ENCODE assay signal across 8 cellular contexts in genomic region chr14:78758333-78758732, GRCh38.
A peak's percentile ranks its signal among the peaks of the same experiment; 100 is the strongest.
DNase-seq lines count a peak whose midpoint lies in the region; ATAC-seq and TF ChIP-seq lines count a peak whose summit lies in the region.

No MANE protein-coding gene starts in this region.

- POLR2A ChIA-PET in HCT116 (lab: Charles Lee), result no interaction called here
- POLR2A ChIA-PET in activated CD4-positive, alpha-beta T cell treated with anti-CD3 and anti-CD28 coated beads, Interleukin-2, amount 10 ng/mL, durations not matched to agents 7 days and 5 days (lab: Charles Lee), result no interaction called here

- intact Hi-C loops in HCT116 (cut with micrococcal nuclease), result no loop called here
- intact Hi-C loops in activated CD4-positive, alpha-beta T cell treated with anti-CD3 and anti-CD28 coated beads, Interleukin-2, amount 10 ng/mL, durations not matched to agents 24 days and 14 days (cut with micrococcal nuclease), result no loop called here

- H3K27ac Mint-ChIP-seq in mesothelial cell of epicardium, result no peak overlapping the region
- no peak overlapping the region for H3K27ac Mint-ChIP-seq in activated CD4-positive, alpha-beta T cell treated with anti-CD3 and anti-CD28 coated beads, Interleukin-2, amount 10 ng/mL, durations not matched to agents 7 days and 5 days
- no peak overlapping the region for H3K27ac Mint-ChIP-seq in activated CD4-positive, alpha-beta T cell treated with anti-CD3 and anti-CD28 coated beads, Interleukin-2, amount 10 ng/mL, durations not matched to agents 24 days and 14 days

- no peak for TF ChIP-seq POLR2A in HCT116 (IDR thresholded peaks at IDR 0.05; ENCODE audit: borderline replicate concordance, extremely low read depth, insufficient read depth, insufficient read length)

- H3K27ac ChIP-seq in HCT116 (ENCODE audit: low read depth, low read length), result no peak overlapping the region

- in situ Hi-C loops in astrocyte of the spinal cord (cut with HindIII; ENCODE audit: low sequenced_read_pairs), result no loop called here

- no peak overlapping the region for H3K9ac ChIP-seq in HCT116 (ENCODE audit: low read length)

- no peak overlapping the region for H3K4me3 ChIP-seq in GM12864 (ENCODE audit: low read depth, low read length)
- no peak overlapping the region for H3K4me3 ChIP-seq in HCT116 (replicated peaks in 1 of 2; ENCODE audit: low read depth in 1 of 2, low read length in 2 of 2)
- H3K4me3 ChIP-seq in astrocyte of the spinal cord (ENCODE audit: low read depth, low read length), result no peak overlapping the region

- H3K9me2 ChIP-seq in HCT116 (ENCODE audit: insufficient read depth), result no peaks in the 10 kb centered on the region

- CTCF ChIA-PET in HCT116 (lab: Charles Lee), result interaction anchor here (0.7 kb wide), 1 partner anchor 15 kb away, joined by 3 read pairs; no protein-coding TSS in a partner anchor
- CTCF ChIA-PET in activated CD4-positive, alpha-beta T cell treated with anti-CD3 and anti-CD28 coated beads, Interleukin-2, amount 10 ng/mL, durations not matched to agents 7 days and 5 days (lab: Charles Lee), result no interaction called here

- no peak overlapping the region for H3K4me3 Mint-ChIP-seq in mesothelial cell of epicardium
- no peak overlapping the region for H3K4me3 Mint-ChIP-seq in activated CD4-positive, alpha-beta T cell treated with anti-CD3 and anti-CD28 coated beads, Interleukin-2, amount 10 ng/mL, durations not matched to agents 7 days and 5 days
- H3K4me3 Mint-ChIP-seq in activated CD4-positive, alpha-beta T cell treated with anti-CD3 and anti-CD28 coated beads, Interleukin-2, amount 10 ng/mL, durations not matched to agents 24 days and 14 days, result no peak overlapping the region

- TF ChIP-seq CTCF in GM12864 (IDR thresholded peaks at IDR 0.05; ENCODE audit: low read depth, low read length, missing control alignments) (peak; percentile 81), HCT116 (IDR thresholded peaks at IDR 0.05 in 2 of 3, conservative IDR thresholded peaks at IDR 0.05 in 1 of 3; ENCODE audit: borderline replicate concordance in 1 of 3, insufficient read depth in 1 of 3, low read depth in 2 of 3, low read length in 2 of 3) (peak in 2 of 3 experiments; percentile 48 to 57; a peak in 4 of 6 replicates), astrocyte of the spinal cord (IDR thresholded peaks at IDR 0.05; ENCODE audit: low read depth, low read length) (peak; percentile 75), mesothelial cell of epicardium (IDR thresholded peaks at IDR 0.05; ENCODE audit: unreplicated experiment) (peak; percentile 70)

- H3K27me3 ChIP-seq in HCT116 (ENCODE audit: insufficient read depth, low read length), result no peaks in the 10 kb centered on the region

- H3K4me1 Mint-ChIP-seq in mesothelial cell of epicardium, result no peaks in the 10 kb centered on the region
- no peaks in the 10 kb centered on the region for H3K4me1 Mint-ChIP-seq in activated CD4-positive, alpha-beta T cell treated with anti-CD3 and anti-CD28 coated beads, Interleukin-2, amount 10 ng/mL, durations not matched to agents 7 days and 5 days
- H3K4me1 Mint-ChIP-seq in activated CD4-positive, alpha-beta T cell treated with anti-CD3 and anti-CD28 coated beads, Interleukin-2, amount 10 ng/mL, durations not matched to agents 24 days and 14 days, result no peaks in the 10 kb centered on the region

- no peaks in the 10 kb centered on the region for H3K36me3 ChIP-seq in HCT116 (ENCODE audit: control insufficient read depth in 1 of 2, insufficient read depth in 2 of 2, low read length in 2 of 2)

- H2AFZ ChIP-seq in HCT116 (ENCODE audit: low read depth, low read length, poor library complexity, severe bottlenecking), result no peak overlapping the region

- TF ChIP-seq RAD21 in HCT116 (IDR thresholded peaks at IDR 0.05; ENCODE audit: low read depth), result no peak

- H3K27me3 Mint-ChIP-seq in mesothelial cell of epicardium (ENCODE audit: low read depth), result peaks cover 2% of the 10 kb centered on the region
- no peaks in the 10 kb centered on the region for H3K27me3 Mint-ChIP-seq in activated CD4-positive, alpha-beta T cell treated with anti-CD3 and anti-CD28 coated beads, Interleukin-2, amount 10 ng/mL, durations not matched to agents 7 days and 5 days
- H3K27me3 Mint-ChIP-seq in activated CD4-positive, alpha-beta T cell treated with anti-CD3 and anti-CD28 coated beads, Interleukin-2, amount 10 ng/mL, durations not matched to agents 24 days and 14 days, result no peaks in the 10 kb centered on the region

- H4K20me1 ChIP-seq in HCT116 (ENCODE audit: insufficient read depth), result no peaks in the 10 kb centered on the region

- no peaks in the 10 kb centered on the region for H3K4me1 ChIP-seq in HCT116 (ENCODE audit: control insufficient read depth in 1 of 2, insufficient read depth in 2 of 2, low read length in 2 of 2)

- DNase-seq in GM12864 (ENCODE audit: low read depth), result peak; percentile 5
- DNase-seq in HCT116 (ENCODE audit: low read depth, low spot score), result peak; percentile 4
- peak; percentile 60 to 61 for DNase-seq in NCI-H1930 (lab: John Stamatoyannopoulos, UW)
- DNase-seq in astrocyte of the spinal cord (ENCODE audit: low read depth, low spot score), result peak; percentile 38
- no peak for DNase-seq in mesothelial cell of epicardium (ENCODE audit: low spot score in 2 of 2, unreplicated experiment in 2 of 2)
- DNase-seq in activated CD4-positive, alpha-beta T cell treated with anti-CD3 and anti-CD28 coated beads, Interleukin-2, amount 10 ng/mL, durations not matched to agents 7 days and 5 days, result no peak
- no peak for DNase-seq in activated CD4-positive, alpha-beta T cell treated with anti-CD3 and anti-CD28 coated beads, Interleukin-2, amount 10 ng/mL, durations not matched to agents 24 days and 14 days
- DNase-seq in mesenteric fat pad (ENCODE audit: low spot score), result no peak

- no peaks in the 10 kb centered on the region for H3K9me3 ChIP-seq in HCT116 (ENCODE audit: control insufficient read depth in 1 of 2, insufficient read depth in 1 of 2, low read depth in 1 of 2, low read length in 2 of 2)

- no peak overlapping the region for H3K4me2 ChIP-seq in HCT116 (ENCODE audit: low read length)

- peak; percentile 34; the same call in 1 of the 2 replicates for ATAC-seq in HCT116

- BruUV-seq in HCT116 (replicated peaks; lab: Mats Ljungman, UMichigan), result no TSS peak

- RAD21 ChIA-PET in HCT116 (lab: Charles Lee; ENCODE audit: low non-redundant PET in 1 of 2, low total read pairs in 2 of 2, uncharacterized antibody in 2 of 2, unreplicated experiment in 2 of 2), result no interaction called here

- H3K79me2 ChIP-seq in HCT116 (ENCODE audit: insufficient read depth, low read length), result no peaks in the 10 kb centered on the region

- no peaks in the 10 kb centered on the region for H3K9me3 Mint-ChIP-seq in mesothelial cell of epicardium
- no peaks in the 10 kb centered on the region for H3K9me3 Mint-ChIP-seq in activated CD4-positive, alpha-beta T cell treated with anti-CD3 and anti-CD28 coated beads, Interleukin-2, amount 10 ng/mL, durations not matched to agents 7 days and 5 days
- no peaks in the 10 kb centered on the region for H3K9me3 Mint-ChIP-seq in activated CD4-positive, alpha-beta T cell treated with anti-CD3 and anti-CD28 coated beads, Interleukin-2, amount 10 ng/mL, durations not matched to agents 24 days and 14 days

- H3K36me3 Mint-ChIP-seq in mesothelial cell of epicardium, result no peaks in the 10 kb centered on the region
- no peaks in the 10 kb centered on the region for H3K36me3 Mint-ChIP-seq in activated CD4-positive, alpha-beta T cell treated with anti-CD3 and anti-CD28 coated beads, Interleukin-2, amount 10 ng/mL, durations not matched to agents 7 days and 5 days (ENCODE audit: low read depth)
- no peaks in the 10 kb centered on the region for H3K36me3 Mint-ChIP-seq in activated CD4-positive, alpha-beta T cell treated with anti-CD3 and anti-CD28 coated beads, Interleukin-2, amount 10 ng/mL, durations not matched to agents 24 days and 14 days (ENCODE audit: low read depth)

TF ChIP-seq in HCT116, 20 proteins besides CTCF, POLR2A, EP300 and RAD21:
- TF ChIP-seq EZH2 (IDR thresholded peaks at IDR 0.05) (no peak), SIN3A (IDR thresholded peaks at IDR 0.05; ENCODE audit: low read depth) (no peak), EGR1 (IDR thresholded peaks at IDR 0.05; ENCODE audit: low read depth) (no peak), ZBTB33 (IDR thresholded peaks at IDR 0.05; ENCODE audit: extremely low read depth, insufficient replicate concordance, low read length) (no peak), TCF7L2 (IDR thresholded peaks at IDR 0.05; ENCODE audit: borderline replicate concordance, extremely low read depth, insufficient read depth, insufficient read length) (no peak), SRF (IDR thresholded peaks at IDR 0.05; ENCODE audit: low read depth) (no peak), CEBPB (IDR thresholded peaks at IDR 0.05; ENCODE audit: low read depth) (no peak), ELF1 (IDR thresholded peaks at IDR 0.05; ENCODE audit: borderline replicate concordance, low read depth) (no peak), YY1 (IDR thresholded peaks at IDR 0.05; ENCODE audit: extremely low read depth, insufficient replicate concordance, low read depth, low read length) (no peak), POLR2AphosphoS5 (IDR thresholded peaks at IDR 0.05; ENCODE audit: low read depth, low read length) (no peak), FOSL1 (IDR thresholded peaks at IDR 0.05; ENCODE audit: low read depth) (no peak)

Comparison
In these comparisons a context has a peak if more than half of its experiments do, and no peak if none do; other contexts are left out.
1. DNase-seq: peak in GM12864 (single experiment), HCT116 (single experiment), NCI-H1930 (2 of 2) and astrocyte of the spinal cord (single experiment); none in mesothelial cell of epicardium (0 of 2), activated CD4-positive, alpha-beta T cell treated with anti-CD3 and anti-CD28 coated beads, Interleukin-2, amount 10 ng/mL, durations not matched to agents 7 days and 5 days (single experiment), activated CD4-positive, alpha-beta T cell treated with anti-CD3 and anti-CD28 coated beads, Interleukin-2, amount 10 ng/mL, durations not matched to agents 24 days and 14 days (single experiment) and mesenteric fat pad (single experiment).
2. Peak in every context shown above with its lines, with median percentiles within 50 percentile points of each other: CTCF ChIP-seq.